21 cellular contexts compared by ENCODE assay signal in the genomic region with DNA sequence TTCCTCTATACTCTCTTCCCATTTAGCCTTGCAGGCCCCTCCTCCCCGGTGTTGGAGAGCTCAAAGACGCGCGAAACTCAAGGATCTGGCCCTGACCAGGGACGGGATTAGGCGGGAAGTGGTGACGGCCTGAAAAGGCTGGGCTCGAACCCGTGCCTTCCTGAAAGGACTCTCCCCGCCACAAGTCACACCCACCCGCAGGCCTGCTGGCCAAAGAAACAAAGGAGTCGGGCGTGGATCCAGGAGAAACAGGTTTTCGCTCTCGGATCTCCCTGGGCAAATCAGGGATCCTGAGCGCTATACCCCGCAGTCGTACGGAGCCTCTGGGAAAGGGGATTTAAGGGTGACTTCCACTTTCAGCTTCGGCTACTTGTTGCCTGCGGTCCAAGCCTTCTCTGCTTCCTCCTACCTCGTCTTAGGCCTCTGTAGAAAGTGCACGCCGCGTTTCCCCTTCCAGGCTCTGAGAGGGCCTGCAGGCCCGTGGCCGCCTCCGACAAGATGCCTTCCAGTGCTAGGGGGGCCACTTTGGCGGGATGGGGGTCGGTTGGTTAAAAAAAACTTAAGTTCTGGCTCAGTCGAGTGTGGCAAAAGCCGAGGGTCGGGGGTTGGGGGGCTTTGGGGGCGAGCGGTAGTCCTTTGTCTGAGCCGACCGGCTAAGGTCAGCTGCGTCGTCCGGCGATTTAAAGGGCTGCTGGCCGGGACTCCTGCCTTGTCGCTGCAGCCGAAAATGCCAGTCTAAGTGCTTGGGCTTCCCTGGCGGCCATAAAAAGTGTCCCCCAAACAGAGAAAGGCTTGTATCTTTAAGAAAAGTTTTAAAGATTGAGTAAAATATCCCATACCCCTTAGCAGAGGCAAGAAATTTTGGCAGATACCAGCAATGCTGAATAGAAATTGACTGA. TPM values are rescaled to one million over a fixed set of nuclear protein-coding genes. Genes with fewer than 3 reads are reported as not detected.
DNase-seq lines count a peak whose midpoint lies in the region; TF ChIP-seq lines count a peak whose summit lies in the region.
"Had no signal": no experiment of that assay in that cellular context is flagged by ENCODE, and none has a peak within 500 bp of the region (broad histone marks: within the 10 kb centered on the region; RNA-seq: fewer than 3 reads in every experiment).

No MANE protein-coding gene starts in this region.

- peaks cover 100% of the 10 kb centered on the region for H3K27me3 ChIP-seq in NT2/D1 (ENCODE audit: insufficient read depth, insufficient read length)
- H3K27me3 ChIP-seq in endodermal cell (ENCODE audit: control insufficient read depth, insufficient read depth, low read length, poor library complexity, severe bottlenecking), result peaks cover 100% of the 10 kb centered on the region

- H3K36me3 ChIP-seq in NT2/D1 (ENCODE audit: insufficient read depth, insufficient read length, low read length), result no peaks in the 10 kb centered on the region
- no peaks in the 10 kb centered on the region for H3K36me3 ChIP-seq in endodermal cell (ENCODE audit: control insufficient read depth, insufficient read depth, low read length)
- H3K36me3 ChIP-seq: thyroid gland had no signal

- H3K4me1 ChIP-seq in NT2/D1 (ENCODE audit: insufficient read depth, insufficient read length) (peaks cover 7% of the 10 kb centered on the region), endodermal cell (ENCODE audit: control insufficient read depth, insufficient read depth, low read length) (peaks cover 6% of the 10 kb centered on the region)

- TF ChIP-seq CTCF in endodermal cell (conservative IDR thresholded peaks at IDR 0.05) (no peak), nephron progenitor cell (IDR thresholded peaks at IDR 0.05) (no peak)

- peaks cover 100% of the 10 kb centered on the region for H3K27me3 Mint-ChIP-seq in endodermal cell (ENCODE audit: insufficient read depth)
- H3K27me3 Mint-ChIP-seq in nephron progenitor cell (ENCODE audit: low read depth, poor library complexity), result peaks cover 99% of the 10 kb centered on the region

- H3K9ac ChIP-seq in NT2/D1 (ENCODE audit: insufficient read length, low read depth), result peak overlapping the region; percentile 6
- H3K9ac ChIP-seq in endodermal cell (ENCODE audit: extremely low read depth, low read length, poor library complexity, severe bottlenecking), result no peak overlapping the region

- H3K4me1 Mint-ChIP-seq in endodermal cell, result peaks cover 20% of the 10 kb centered on the region
- peaks cover 47% of the 10 kb centered on the region for H3K4me1 Mint-ChIP-seq in nephron progenitor cell

- H3K4me3 Mint-ChIP-seq in endodermal cell (peak overlapping the region; percentile 42), nephron progenitor cell (peak overlapping the region; percentile 77)
- H3K4me3 Mint-ChIP-seq: activated naive CD8-positive, alpha-beta T cell treated with anti-CD3 and anti-CD28 coated beads for 36 hours; mesothelial cell of epicardium had no signal

- in situ Hi-C loops in G401 (cut with HindIII; ENCODE audit: low sequenced_read_pairs), result no loop called here

- WGBS in endodermal cell (ENCODE audit: insufficient coverage in 1 of 2, insufficient read length in 1 of 2), 2 experiments, result 11 to 14% methylated on average over 17 to 45 of the region's 45 CpGs

- H3K9me3 ChIP-seq in NT2/D1 (ENCODE audit: insufficient read depth, low read length) (peaks cover 4% of the 10 kb centered on the region; the same call in 1 of the 2 replicates), endodermal cell (ENCODE audit: control insufficient read depth, low read length) (no peaks in the 10 kb centered on the region)
- H3K9me3 ChIP-seq: thyroid gland had no signal

- DNase-seq in G401 (ENCODE audit: low spot score), result peak; percentile 61
- DNase-seq in NT2/D1 (ENCODE audit: low read depth, low spot score), result no peak
- DNase-seq in endodermal cell, result peak; percentile 80
- no peak for DNase-seq in nephron progenitor cell
- no peak for DNase-seq in NCI-H524 treated with DMSO at 0.1 percent for 48 hours (lab: John Stamatoyannopoulos, UW)
- no peak for DNase-seq in stimulated activated naive CD4-positive, alpha-beta T cell treated with Interleukin-2 at 50 U/mL for 16 hours (lab: John Stamatoyannopoulos, UW)
- no peak for DNase-seq in middle frontal gyrus (ENCODE audit: extremely low spot score, low spot score)
- no peak for DNase-seq in NCI-H446 treated with DMSO at 0.1 percent for 48 hours (lab: John Stamatoyannopoulos, UW)
- DNase-seq: activated CD4-positive, alpha-beta T cell treated with anti-CD3 and anti-CD28 coated beads, Interleukin-2, amount 50 U/mL, for 4 hours; activated naive CD8-positive, alpha-beta T cell treated with anti-CD3 and anti-CD28 coated beads for 36 hours; activated T-cell treated with anti-CD3 and anti-CD28 coated beads, Interleukin-2, amount 50 U/mL, for 48 hours; NCI-H1930; NCI-H526; stimulated activated CD4-positive, alpha-beta T cell treated with anti-CD3 and anti-CD28 coated beads, Interleukin-4, amount 100 ng/mL, for 4 hours; thyroid gland had no signal

- peak overlapping the region; percentile 97 for H3K27ac ChIP-seq in endodermal cell (ENCODE audit: low read depth, low read length)
- H3K27ac ChIP-seq: SK-N-MC, thyroid gland had no signal

- H3K4me3 ChIP-seq in NT2/D1 (ENCODE audit: insufficient read length, low read depth), result peak overlapping the region; percentile 33
- H3K4me3 ChIP-seq in endodermal cell (ENCODE audit: low read length), result peak overlapping the region; percentile 69
- H3K4me3 ChIP-seq: SK-N-MC, thyroid gland had no signal

- H3K27ac Mint-ChIP-seq in endodermal cell, result no peak overlapping the region
- no peak overlapping the region for H3K27ac Mint-ChIP-seq in nephron progenitor cell
- H3K27ac Mint-ChIP-seq: activated naive CD8-positive, alpha-beta T cell treated with anti-CD3 and anti-CD28 coated beads for 36 hours; mesothelial cell of epicardium had no signal

- no peaks in the 10 kb centered on the region for H3K36me3 Mint-ChIP-seq in endodermal cell (ENCODE audit: low read depth)
- H3K36me3 Mint-ChIP-seq in nephron progenitor cell (ENCODE audit: low read depth), result no peaks in the 10 kb centered on the region
- H3K36me3 Mint-ChIP-seq: mesothelial cell of epicardium had no signal

- no peaks in the 10 kb centered on the region for H3K9me3 Mint-ChIP-seq in endodermal cell
- no peaks in the 10 kb centered on the region for H3K9me3 Mint-ChIP-seq in nephron progenitor cell
- H3K9me3 Mint-ChIP-seq: mesothelial cell of epicardium had no signal

RNA-seq across cellular contexts. Expression of a gene that starts 8.2 kb away (rescaled TPM):
- total RNA-seq in G401 (2014; rRNA removed; shearing (Covaris generic)), result not detected in 2 replicates
- not detected for total RNA-seq in endodermal cell
- 25.3 TPM for polyA plus RNA-seq in endodermal cell (2013, experiment 1 of 2)
- polyA plus RNA-seq in endodermal cell (2013, experiment 2 of 2), result 26.4 TPM
- total RNA-seq: activated naive CD8-positive, alpha-beta T cell treated with anti-CD3 and anti-CD28 coated beads for 36 hours; epithelial cell of proximal tubule; glomerular endothelial cell; kidney epithelial cell; mesothelial cell of epicardium; omental fat pad; thyroid gland had no signal

RNA-seq across cellular contexts. Expression of a gene that starts 11.0 kb away (rescaled TPM):
- total RNA-seq in G401 (2014; rRNA removed; shearing (Covaris generic)), result not detected in 2 replicates
- total RNA-seq in endodermal cell, result not detected
- 178 TPM for polyA plus RNA-seq in endodermal cell (2013, experiment 1 of 2)
- 163 TPM for polyA plus RNA-seq in endodermal cell (2013, experiment 2 of 2)
- total RNA-seq: activated naive CD8-positive, alpha-beta T cell treated with anti-CD3 and anti-CD28 coated beads for 36 hours; epithelial cell of proximal tubule; kidney epithelial cell; omental fat pad; thyroid gland had no signal

Comparison
In these comparisons a context has a peak if more than half of its experiments do, and no peak if none do; other contexts are left out.
1. DNase-seq: peak in G401 (single experiment) and endodermal cell (single experiment); none in NT2/D1 (single experiment), nephron progenitor cell (single experiment), NCI-H524 treated with DMSO at 0.1 percent for 48 hours (single experiment), stimulated activated naive CD4-positive, alpha-beta T cell treated with Interleukin-2 at 50 U/mL for 16 hours (single experiment), middle frontal gyrus (single experiment) and NCI-H446 treated with DMSO at 0.1 percent for 48 hours (single experiment).